ENCODE assay signal across 7 cellular contexts in the genomic region with DNA sequence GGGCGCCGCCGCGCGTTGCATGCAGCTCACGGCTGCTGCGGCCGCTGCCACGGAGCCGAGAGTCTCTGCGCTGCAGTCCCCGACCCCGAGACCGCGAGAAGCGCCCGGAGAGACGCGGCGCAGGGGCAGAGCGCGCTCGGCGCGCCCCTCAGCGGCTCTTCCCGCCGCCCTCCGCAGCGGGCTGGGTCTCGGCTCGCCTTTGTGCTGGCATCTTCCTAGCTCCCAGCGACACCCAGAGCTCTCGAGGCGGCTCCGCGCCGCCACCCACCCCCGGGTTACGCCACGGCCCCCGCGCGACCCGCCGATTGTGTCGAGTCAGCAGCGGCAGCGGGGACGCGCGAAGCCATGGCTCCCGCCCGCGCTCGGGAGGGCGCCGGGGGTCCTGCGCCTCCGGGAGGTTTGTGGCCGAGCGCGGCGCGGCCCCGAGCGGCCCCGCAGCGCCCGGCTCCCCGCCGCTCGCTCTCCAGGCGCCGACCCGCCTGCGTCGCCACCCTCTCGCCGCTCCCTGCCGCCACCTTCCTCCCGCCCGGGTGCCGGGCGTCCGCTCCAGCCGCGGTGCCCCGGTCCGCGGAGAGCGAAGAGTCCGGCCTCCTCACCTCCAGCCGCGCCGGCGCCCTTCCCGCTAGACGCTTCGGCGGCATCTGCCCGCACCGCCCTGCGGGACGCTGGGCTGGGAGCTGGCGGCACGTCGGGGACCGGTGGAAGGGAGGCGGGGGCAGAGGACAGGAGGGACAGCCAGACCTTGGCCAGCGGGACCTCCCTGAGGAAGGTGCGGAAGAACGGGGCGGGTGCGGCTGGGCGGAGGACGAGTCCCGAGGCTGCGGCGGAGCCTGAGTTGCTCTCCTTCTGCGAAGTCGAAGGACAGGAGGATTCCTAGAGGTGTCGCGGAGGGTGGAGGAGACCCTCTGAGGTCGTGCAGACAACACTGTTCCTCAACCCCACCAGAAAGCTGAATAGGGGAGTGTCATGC. TPM values are rescaled to one million over a fixed set of nuclear protein-coding genes. Genes with fewer than 3 reads are reported as not detected.
DNase-seq lines count a peak whose midpoint lies in the region; ATAC-seq and TF ChIP-seq lines count a peak whose summit lies in the region.

Gene HECW2 (minus strand): TSS at position 643 of the 970 bp plus-strand sequence.

- peaks cover 16% of the 10 kb centered on the region for H3K4me1 Mint-ChIP-seq in WTC11
- H3K4me1 Mint-ChIP-seq in type B pancreatic cell (ENCODE audit: unreplicated experiment): peaks cover 44% of the 10 kb centered on the region

- peak; percentile 39 for TF ChIP-seq CTCF in GM10248 (IDR thresholded peaks at IDR 0.05; ENCODE audit: control extremely low read depth, extremely low read depth, low read depth, missing control alignments)
- TF ChIP-seq CTCF in KMS-11 (conservative IDR thresholded peaks at IDR 0.05; ENCODE audit: low read depth, low read length): no peak
- no peak for TF ChIP-seq CTCF in WTC11 (IDR thresholded peaks at IDR 0.05)
- no peak for TF ChIP-seq CTCF in mucosa of descending colon (IDR thresholded peaks at IDR 0.05)
- peak; percentile 9 for TF ChIP-seq CTCF in type B pancreatic cell (conservative IDR thresholded peaks at IDR 0.05)

- H3K4me3 ChIP-seq in KMS-11 (IDR thresholded peaks at IDR 0.05; ENCODE audit: insufficient read depth, low read depth, low read length) (peak within 1 kb of the TSS; percentile 50), mucosa of descending colon (no peak within 1 kb of the TSS)

- ATAC-seq in GM21576 (IDR thresholded peaks at IDR 0.05; ENCODE audit: unreplicated experiment): peak; percentile 68
- ATAC-seq in WTC11: peak; percentile 80
- peak; percentile 65 for ATAC-seq in esophagus mucosa
- ATAC-seq in mucosa of descending colon: peak; percentile 66

- H3K27ac Mint-ChIP-seq in WTC11 (0 out of 2 replicates have a peak within 1 kb of the TSS, but pooled peaks have one; percentile 38), type B pancreatic cell (peak within 1 kb of the TSS; percentile 80)

- H3K79me2 ChIP-seq in KMS-11 (ENCODE audit: insufficient read depth, low read depth): no peaks in the 10 kb centered on the region

- H3K4me3 Mint-ChIP-seq in WTC11 (peak within 1 kb of the TSS; percentile 87), type B pancreatic cell (peak within 1 kb of the TSS; percentile 96)

- POLR2A ChIA-PET in GM10248 (lab: Yijun Ruan, JAX) (no interaction called here), WTC11 (lab: Charles Lee) (interaction anchor here (0.5 to 0.9 kb wide), 2 partner anchors 46 to 80 kb away, joined by 3 read pairs; partner anchors contain the start of gene CCDC150)

- H3K9ac ChIP-seq in KMS-11: peak within 1 kb of the TSS; percentile 43; the same call in 1 of the 2 replicates

- peaks cover 8% of the 10 kb centered on the region for H3K4me1 ChIP-seq in KMS-11 (ENCODE audit: low read depth, poor library complexity, severe bottlenecking)
- H3K4me1 ChIP-seq in mucosa of descending colon (ENCODE audit: low read depth): peaks cover 2% of the 10 kb centered on the region

- no peaks in the 10 kb centered on the region for H3K36me3 ChIP-seq in KMS-11 (ENCODE audit: insufficient read depth)
- no peaks in the 10 kb centered on the region for H3K36me3 ChIP-seq in mucosa of descending colon (ENCODE audit: low read depth)

- H3K27me3 ChIP-seq in KMS-11 (ENCODE audit: insufficient read depth, low read depth): no peaks in the 10 kb centered on the region

- intact Hi-C loops in mucosa of descending colon (cut with DNase I, micrococcal nuclease): no loop called here

- peak within 1 kb of the TSS; percentile 78 for H2AFZ ChIP-seq in KMS-11 (ENCODE audit: low read depth)

- DNase-seq in GM10248 (ENCODE audit: extremely low spot score): peak; percentile 68
- peak; percentile 61 for DNase-seq in WTC11 (ENCODE audit: low spot score)
- DNase-seq in mucosa of descending colon: peak; percentile 6 to 47 (median 35)
- DNase-seq in type B pancreatic cell (ENCODE audit: extremely low spot score, unreplicated experiment): peak; percentile 79

- H3K36me3 Mint-ChIP-seq in WTC11 (no peaks in the 10 kb centered on the region), type B pancreatic cell (no peaks in the 10 kb centered on the region)

- CTCF ChIA-PET in GM10248 (lab: Yijun Ruan, JAX) (interaction anchor here (1.6 kb wide), 1 partner anchor 140 kb away, joined by 3 read pairs; no protein-coding TSS in a partner anchor), WTC11 (lab: Charles Lee) (no interaction called here)

- H3K27me3 Mint-ChIP-seq in WTC11 (ENCODE audit: low read depth) (peaks cover 55% of the 10 kb centered on the region), type B pancreatic cell (peaks cover 48% of the 10 kb centered on the region)

- no peaks in the 10 kb centered on the region for H3K9me3 ChIP-seq in mucosa of descending colon

- H3K9me3 Mint-ChIP-seq in WTC11: no peaks in the 10 kb centered on the region
- H3K9me3 Mint-ChIP-seq in type B pancreatic cell: no peaks in the 10 kb centered on the region

- peak within 1 kb of the TSS; percentile 66 for H3K4me2 ChIP-seq in KMS-11

- H3K27ac ChIP-seq in KMS-11: peak within 1 kb of the TSS; percentile 32; the same call in 1 of the 2 replicates

- H4K20me1 ChIP-seq in KMS-11 (ENCODE audit: insufficient read depth): no peaks in the 10 kb centered on the region

TF ChIP-seq in WTC11, 78 proteins besides CTCF, POLR2A, EP300 and RAD21 (continues in another document):
- no peak for TF ChIP-seq EMX1 (CRISPR knock-in tag; IDR thresholded peaks at IDR 0.05)
- no peak for TF ChIP-seq OVOL2 (CRISPR knock-in tag; IDR thresholded peaks at IDR 0.05; ENCODE audit: borderline replicate concordance)
- TF ChIP-seq ZBTB21 (CRISPR knock-in tag; IDR thresholded peaks at IDR 0.05; ENCODE audit: borderline replicate concordance): no peak
- TF ChIP-seq ATF1 (CRISPR knock-in tag; IDR thresholded peaks at IDR 0.05): no peak
- TF ChIP-seq GRHL2 (CRISPR knock-in tag; IDR thresholded peaks at IDR 0.05; ENCODE audit: insufficient replicate concordance, severe bottlenecking): no peak
- no peak for TF ChIP-seq ZNF416 (CRISPR knock-in tag; IDR thresholded peaks at IDR 0.05)
- no peak for TF ChIP-seq NFYB (CRISPR knock-in tag; conservative IDR thresholded peaks at IDR 0.05; ENCODE audit: low read depth)
- TF ChIP-seq STAT6 (CRISPR knock-in tag; conservative IDR thresholded peaks at IDR 0.05; ENCODE audit: low read depth): no peak
- no peak for TF ChIP-seq RELA (CRISPR knock-in tag; IDR thresholded peaks at IDR 0.05; ENCODE audit: borderline replicate concordance)
- TF ChIP-seq, protein P1, sequence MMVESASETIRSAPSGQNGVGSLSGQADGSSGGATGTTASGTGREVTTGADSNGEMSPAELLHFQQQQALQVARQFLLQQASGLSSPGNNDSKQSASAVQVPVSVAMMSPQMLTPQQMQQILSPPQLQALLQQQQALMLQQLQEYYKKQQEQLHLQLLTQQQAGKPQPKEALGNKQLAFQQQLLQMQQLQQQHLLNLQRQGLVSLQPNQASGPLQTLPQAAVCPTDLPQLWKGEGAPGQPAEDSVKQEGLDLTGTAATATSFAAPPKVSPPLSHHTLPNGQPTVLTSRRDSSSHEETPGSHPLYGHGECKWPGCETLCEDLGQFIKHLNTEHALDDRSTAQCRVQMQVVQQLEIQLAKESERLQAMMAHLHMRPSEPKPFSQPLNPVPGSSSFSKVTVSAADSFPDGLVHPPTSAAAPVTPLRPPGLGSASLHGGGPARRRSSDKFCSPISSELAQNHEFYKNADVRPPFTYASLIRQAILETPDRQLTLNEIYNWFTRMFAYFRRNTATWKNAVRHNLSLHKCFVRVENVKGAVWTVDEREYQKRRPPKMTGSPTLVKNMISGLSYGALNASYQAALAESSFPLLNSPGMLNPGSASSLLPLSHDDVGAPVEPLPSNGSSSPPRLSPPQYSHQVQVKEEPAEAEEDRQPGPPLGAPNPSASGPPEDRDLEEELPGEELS (CRISPR knock-in tag; IDR thresholded peaks at IDR 0.05): peak; percentile 58; the same call in 1 of the 2 replicates
- no peak for TF ChIP-seq ZNF317 (CRISPR knock-in tag; IDR thresholded peaks at IDR 0.05; ENCODE audit: borderline replicate concordance, low read depth)
- TF ChIP-seq ESRRA (CRISPR knock-in tag; IDR thresholded peaks at IDR 0.05; ENCODE audit: borderline replicate concordance): no peak; the same call in 1 of the 2 replicates
- TF ChIP-seq ZNF671 (CRISPR knock-in tag; IDR thresholded peaks at IDR 0.05): no peak; the same call in 1 of the 2 replicates
- TF ChIP-seq, protein P2, sequence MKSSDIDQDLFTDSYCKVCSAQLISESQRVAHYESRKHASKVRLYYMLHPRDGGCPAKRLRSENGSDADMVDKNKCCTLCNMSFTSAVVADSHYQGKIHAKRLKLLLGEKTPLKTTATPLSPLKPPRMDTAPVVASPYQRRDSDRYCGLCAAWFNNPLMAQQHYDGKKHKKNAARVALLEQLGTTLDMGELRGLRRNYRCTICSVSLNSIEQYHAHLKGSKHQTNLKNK (CRISPR knock-in tag; IDR thresholded peaks at IDR 0.05): no peak
- no peak for TF ChIP-seq FOXP1 (CRISPR knock-in tag; IDR thresholded peaks at IDR 0.05; ENCODE audit: borderline replicate concordance)
- TF ChIP-seq RORB (CRISPR knock-in tag; IDR thresholded peaks at IDR 0.05): no peak
- TF ChIP-seq TEAD1 (CRISPR knock-in tag; IDR thresholded peaks at IDR 0.05): no peak

RNA-seq across cellular contexts. Expression of gene HECW2, which starts in this region (rescaled TPM):
- 3.0 to 4.1 TPM (median 3.3 TPM) in 3 replicates for total RNA-seq in WTC11 (2021)
- total RNA-seq in esophagus mucosa: 6.7 TPM
- 1 to 10 TPM; 1.4 to 3.1 (median 1.5) TPM for total RNA-seq in mucosa of descending colon
- 7.6 and 24.2 TPM in 2 replicates for total RNA-seq in type B pancreatic cell (ENCODE audit: low replicate concordance)

Comparison
In these comparisons a context has a peak if more than half of its experiments do, and no peak if none do; other contexts are left out.
1. CTCF ChIP-seq: peak in GM10248 (single experiment) and type B pancreatic cell (single experiment); none in KMS-11 (single experiment), WTC11 (single experiment) and mucosa of descending colon (single experiment).
2. Peak in every context shown above with its lines, with median percentiles within 50 percentile points of each other: DNase-seq and ATAC-seq.